ENCODE assay signal across 8 cellular contexts in genomic region chr20:41617059-41617921, GRCh38. TPM values are rescaled to one million over a fixed set of nuclear protein-coding genes. Genes with fewer than 3 reads are reported as not detected.
A peak's percentile ranks its signal among the peaks of the same experiment; 100 is the strongest.
DNase-seq lines count a peak whose midpoint lies in the region; ATAC-seq lines count a peak whose summit lies in the region.

No MANE protein-coding gene starts in this region.

- H3K36me3 Mint-ChIP-seq in activated naive CD8-positive, alpha-beta T cell treated with anti-CD3 and anti-CD28 coated beads, Interleukin-2, amount 10 ng/mL, durations not matched to agents 7 days and 5 days = peaks cover 2% of the 10 kb centered on the region

- intact Hi-C loops in Right ventricle myocardium inferior (cut with DNase I) = loop anchor here (5.0 kb wide), 3 partner anchors 110 to 275 kb away; partner anchors contain the start of gene LPIN3
- intact Hi-C loops in cardiac septum (cut with DNase I) = loop anchor here (5.0 kb wide), 1 partner anchor 75 kb away; no protein-coding TSS in a partner anchor
- intact Hi-C loops in sciatic nerve (cut with DNase I) = no loop called here

- H3K36me3 ChIP-seq in SJCRH30 = 0 out of 2 replicates have a peak, but pooled peaks cover 1% of the 10 kb centered on the region

- no peaks in the 10 kb centered on the region for H3K9me3 Mint-ChIP-seq in activated naive CD8-positive, alpha-beta T cell treated with anti-CD3 and anti-CD28 coated beads, Interleukin-2, amount 10 ng/mL, durations not matched to agents 7 days and 5 days

- H3K27ac Mint-ChIP-seq in activated naive CD8-positive, alpha-beta T cell treated with anti-CD3 and anti-CD28 coated beads, Interleukin-2, amount 10 ng/mL, durations not matched to agents 7 days and 5 days = peak overlapping the region; percentile 89

- ATAC-seq in Right ventricle myocardium inferior = no peak
- ATAC-seq in HG03175 (IDR thresholded peaks at IDR 0.05; ENCODE audit: unreplicated experiment) = peak; percentile 8
- ATAC-seq in activated naive CD8-positive, alpha-beta T cell treated with anti-CD3 and anti-CD28 coated beads, Interleukin-2, amount 10 ng/mL, durations not matched to agents 7 days and 5 days (ENCODE audit: low read depth) = no peak
- ATAC-seq in sciatic nerve = no peak

- peak overlapping the region; percentile 68 for H3K4me3 ChIP-seq in SJCRH30

- POLR2A ChIA-PET in activated naive CD8-positive, alpha-beta T cell treated with anti-CD3 and anti-CD28 coated beads, Interleukin-2, amount 10 ng/mL, durations not matched to agents 7 days and 5 days (lab: Charles Lee) = interaction anchor here (1.0 to 1.4 kb wide), 5 partner anchors 17 to 1841 kb away, joined by 3 to 16 read pairs (median 4); no protein-coding TSS in a partner anchor

- peaks cover 27% of the 10 kb centered on the region for H3K4me1 Mint-ChIP-seq in activated naive CD8-positive, alpha-beta T cell treated with anti-CD3 and anti-CD28 coated beads, Interleukin-2, amount 10 ng/mL, durations not matched to agents 7 days and 5 days

- H3K27me3 Mint-ChIP-seq in activated naive CD8-positive, alpha-beta T cell treated with anti-CD3 and anti-CD28 coated beads, Interleukin-2, amount 10 ng/mL, durations not matched to agents 7 days and 5 days = peaks cover 7% of the 10 kb centered on the region

- no peaks in the 10 kb centered on the region for H3K9me3 ChIP-seq in SJCRH30 (replicated peaks)

- peak overlapping the region; percentile 41 for H3K27ac ChIP-seq in SJCRH30

- DNase-seq in Right ventricle myocardium inferior (ENCODE audit: missing footprints) (peak; percentile 77), cardiac septum (ENCODE audit: low spot score) (no peak), SJCRH30 (peak; percentile 69 to 71), hypothalamus (lab: John Stamatoyannopoulos, UW) (peak in 26 of 51 donors; percentile 2 to 53 (median 10)), sciatic nerve (ENCODE audit: low spot score) (peak; percentile 62), iPS-NIHi7 (ENCODE audit: extremely low spot score) (no peak)
- DNase-seq in activated naive CD8-positive, alpha-beta T cell treated with anti-CD3 and anti-CD28 coated beads, Interleukin-2, amount 10 ng/mL, durations not matched to agents 7 days and 5 days = peak; percentile 55

- H3K4me3 Mint-ChIP-seq in activated naive CD8-positive, alpha-beta T cell treated with anti-CD3 and anti-CD28 coated beads, Interleukin-2, amount 10 ng/mL, durations not matched to agents 7 days and 5 days = peak overlapping the region; percentile 94

- peaks cover 6% of the 10 kb centered on the region; the same call in 1 of the 2 replicates for H3K4me1 ChIP-seq in SJCRH30

- no peaks in the 10 kb centered on the region for H3K27me3 ChIP-seq in SJCRH30

RNA-seq across cellular contexts. Expression of gene CHD6, which starts 0.9 kb away (rescaled TPM):
- total RNA-seq in Right ventricle myocardium inferior (33.0 TPM), cardiac septum (35.9 TPM), sciatic nerve (84.3 TPM)
- 62.3 and 75.4 TPM in 2 replicates for total RNA-seq in SJCRH30 (2014; rRNA removed; shearing (Covaris generic))
- 10 to 100 TPM; 48.2 to 58.9 TPM for total RNA-seq in activated naive CD8-positive, alpha-beta T cell treated with anti-CD3 and anti-CD28 coated beads, Interleukin-2, amount 10 ng/mL, durations not matched to agents 7 days and 5 days

Comparison
In these comparisons a context has a peak if more than half of its experiments do, and no peak if none do; other contexts are left out.
1. DNase-seq: peak in Right ventricle myocardium inferior (single experiment), SJCRH30 (2 of 2), activated naive CD8-positive, alpha-beta T cell treated with anti-CD3 and anti-CD28 coated beads, Interleukin-2, amount 10 ng/mL, durations not matched to agents 7 days and 5 days (single experiment), hypothalamus (26 of 51) and sciatic nerve (single experiment); none in cardiac septum (single experiment) and iPS-NIHi7 (single experiment).